ENCODE assay signal across 8 cellular contexts in the genomic region with DNA sequence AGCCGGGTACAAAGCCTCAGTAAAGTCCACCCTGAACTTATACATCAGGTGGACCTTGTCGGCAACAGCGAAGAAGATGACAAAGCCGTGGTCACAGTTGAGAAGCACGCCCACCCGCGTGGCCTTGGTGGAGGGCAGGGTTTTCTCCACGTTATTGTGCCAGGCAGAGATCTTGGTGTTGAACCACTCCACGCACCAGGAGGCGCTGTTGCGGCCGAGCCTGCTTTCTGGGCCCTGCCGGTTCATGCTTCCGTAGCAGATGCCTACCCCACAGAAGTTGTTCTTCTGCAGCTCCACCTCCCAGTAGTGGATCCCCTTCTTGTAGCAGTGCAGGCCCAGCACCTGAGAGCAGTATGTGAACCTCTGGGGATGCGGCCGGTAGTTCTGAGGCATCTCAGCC. TPM values are rescaled to one million over a fixed set of nuclear protein-coding genes. Genes with fewer than 3 reads are reported as not detected.
DNase-seq lines count a peak whose midpoint lies in the region; ATAC-seq and TF ChIP-seq lines count a peak whose summit lies in the region.

No MANE protein-coding gene starts in this region.

- DNase-seq in DND-41 (no peak), endothelial cell (ENCODE audit: low spot score) (peak; percentile 44), sciatic nerve (ENCODE audit: low spot score) (peak; percentile 63), DMS 273 (lab: John Stamatoyannopoulos, UW; ENCODE audit: unreplicated experiment) (no peak), DMS53 (lab: John Stamatoyannopoulos, UW) (no peak)
- peak; percentile 15 to 17 (median 16) for DNase-seq in activated CD4-positive, CD25-positive, alpha-beta regulatory T cell (lab: John Stamatoyannopoulos, UW)

- no peak overlapping the region for H3K27ac ChIP-seq in DND-41 (ENCODE audit: low read length)

- TF ChIP-seq CTCF in DND-41 (IDR thresholded peaks at IDR 0.05; ENCODE audit: borderline replicate concordance, extremely low read depth, low read length, poor library complexity, severe bottlenecking) (peak; percentile 48), endothelial cell (IDR thresholded peaks at IDR 0.05; ENCODE audit: unreplicated experiment) (peak; percentile 57)

- H3K9me3 Mint-ChIP-seq in endothelial cell (ENCODE audit: unreplicated experiment), result peaks cover 7% of the 10 kb centered on the region

- H2AFZ ChIP-seq in DND-41 (ENCODE audit: low read depth, low read length), result no peak overlapping the region

- peaks cover 39% of the 10 kb centered on the region for H3K36me3 Mint-ChIP-seq in endothelial cell (ENCODE audit: low read depth, unreplicated experiment)

- H3K36me3 ChIP-seq in DND-41 (ENCODE audit: insufficient read depth, low read length), result peaks cover 91% of the 10 kb centered on the region

- no peaks in the 10 kb centered on the region for H3K27me3 ChIP-seq in DND-41 (ENCODE audit: insufficient read depth, low read length, poor library complexity)

- intact Hi-C loops in sciatic nerve (cut with DNase I), result no loop called here

- H3K4me1 ChIP-seq in DND-41 (ENCODE audit: insufficient read depth, low read length), result no peaks in the 10 kb centered on the region

- peaks cover 10% of the 10 kb centered on the region for H3K27me3 Mint-ChIP-seq in endothelial cell (ENCODE audit: unreplicated experiment)

- no peak overlapping the region for H3K4me2 ChIP-seq in DND-41 (ENCODE audit: insufficient read depth, low read length)

- H4K20me1 ChIP-seq in DND-41 (ENCODE audit: insufficient read depth, low read length), result no peaks in the 10 kb centered on the region

- ATAC-seq in DND-41 (ENCODE audit: insufficient read depth, low read depth), result no peak
- ATAC-seq in sciatic nerve, result no peak
- ATAC-seq in GM19397 (IDR thresholded peaks at IDR 0.05; ENCODE audit: unreplicated experiment), result no peak
- ATAC-seq in GM21528 (IDR thresholded peaks at IDR 0.05; ENCODE audit: low FRiP score, unreplicated experiment), result no peak

- no peak overlapping the region for H3K4me3 Mint-ChIP-seq in endothelial cell (ENCODE audit: unreplicated experiment)

- no peak overlapping the region for H3K4me3 ChIP-seq in DND-41 (ENCODE audit: low read depth in 1 of 2, low read length in 2 of 2)

- no peaks in the 10 kb centered on the region for H3K79me2 ChIP-seq in DND-41 (ENCODE audit: insufficient read depth, low read length)

- H3K9me3 ChIP-seq in DND-41 (ENCODE audit: insufficient read depth, low read length, severe bottlenecking), result peaks cover 16% of the 10 kb centered on the region

- H3K27ac Mint-ChIP-seq in endothelial cell (ENCODE audit: unreplicated experiment), result no peak overlapping the region

- no peak overlapping the region for H3K9ac ChIP-seq in DND-41 (ENCODE audit: low read depth, low read length)

- no peaks in the 10 kb centered on the region for H3K4me1 Mint-ChIP-seq in endothelial cell (ENCODE audit: unreplicated experiment)

RNA-seq across cellular contexts. Expression of gene TRIM25, which starts 22.1 kb away (rescaled TPM):
- total RNA-seq in endothelial cell (ENCODE audit: unreplicated experiment) (13.8 TPM), sciatic nerve (51.5 TPM)

RNA-seq across cellular contexts. Expression of gene DGKE, which starts 57.8 kb away (rescaled TPM):
- total RNA-seq in endothelial cell (ENCODE audit: unreplicated experiment) (3.3 TPM), sciatic nerve (16.8 TPM)

RNA-seq across cellular contexts. Expression of gene C17orf67, which starts 58.0 kb away (rescaled TPM):
- total RNA-seq in endothelial cell (ENCODE audit: unreplicated experiment) (1.7 TPM), sciatic nerve (6.2 TPM)

Comparison
In these comparisons a context has a peak if more than half of its experiments do, and no peak if none do; other contexts are left out.
1. DNase-seq: peak in activated CD4-positive, CD25-positive, alpha-beta regulatory T cell (4 of 4), endothelial cell (single experiment) and sciatic nerve (single experiment); none in DND-41 (single experiment), DMS 273 (single experiment) and DMS53 (single experiment).